Comparison of ENCODE assay signal across 15 cellular contexts in the genomic region with DNA sequence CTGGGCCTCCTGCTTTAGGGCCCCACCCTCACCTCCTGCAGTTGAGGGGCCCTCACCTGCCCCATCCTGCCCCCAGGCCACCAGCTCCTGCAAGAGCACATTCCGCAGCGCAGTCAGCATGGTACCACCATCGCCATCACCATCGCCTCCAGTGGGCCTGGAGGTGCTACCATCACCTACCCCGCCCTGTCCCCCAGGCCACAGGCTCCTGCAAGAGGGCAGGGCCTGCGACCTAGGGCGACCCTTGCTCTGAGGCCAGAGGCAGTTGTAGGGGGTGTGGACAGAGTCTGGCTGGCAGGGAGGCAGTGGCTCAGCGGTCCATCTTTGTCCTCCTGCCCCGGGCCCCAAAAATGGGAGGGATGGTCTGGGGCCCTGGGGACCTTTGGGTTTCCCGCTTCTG. TPM values are rescaled to one million over a fixed set of nuclear protein-coding genes. Genes with fewer than 3 reads are reported as not detected.
DNase-seq lines count a peak whose midpoint lies in the region; ATAC-seq, FAIRE-seq and TF ChIP-seq lines count a peak whose summit lies in the region.
"Had no signal": no experiment of that assay in that cellular context is flagged by ENCODE, and none has a peak within 500 bp of the region (broad histone marks: within the 10 kb centered on the region; RNA-seq: fewer than 3 reads in every experiment).

No MANE protein-coding gene starts in this region.

- TF ChIP-seq POLR2A in endothelial cell of umbilical vein (IDR thresholded peaks at IDR 0.05; ENCODE audit: low read depth, low read length): no peak
- TF ChIP-seq POLR2A in suprapubic skin (IDR thresholded peaks at IDR 0.05): no peak

- BruUV-seq in endothelial cell of umbilical vein (replicated peaks; lab: Mats Ljungman, UMichigan): no TSS peak

- H3K9me3 Mint-ChIP-seq in activated naive CD4-positive, alpha-beta T cell treated with anti-CD3 and anti-CD28 coated beads, Interleukin-2, amount 50 U/mL, for 24 hours: no peaks in the 10 kb centered on the region

- H3K9me3 ChIP-seq in endothelial cell of umbilical vein (replicated peaks; ENCODE audit: control insufficient read depth, insufficient read depth, low read length): no peaks in the 10 kb centered on the region
- no peaks in the 10 kb centered on the region for H3K9me3 ChIP-seq in suprapubic skin
- H3K9me3 ChIP-seq: esophagus squamous epithelium, sigmoid colon, upper lobe of left lung had no signal

- peak overlapping the region; percentile 51 for H3K4me3 Mint-ChIP-seq in activated naive CD4-positive, alpha-beta T cell treated with anti-CD3 and anti-CD28 coated beads, Interleukin-2, amount 50 U/mL, for 24 hours

- H3K27me3 Mint-ChIP-seq in activated naive CD4-positive, alpha-beta T cell treated with anti-CD3 and anti-CD28 coated beads, Interleukin-2, amount 50 U/mL, for 24 hours: no peaks in the 10 kb centered on the region

- no peaks in the 10 kb centered on the region for H3K9me1 ChIP-seq in endothelial cell of umbilical vein (replicated peaks; ENCODE audit: control insufficient read depth, extremely low read depth, insufficient read depth, low read length)

- no peaks in the 10 kb centered on the region for H4K20me1 ChIP-seq in endothelial cell of umbilical vein (replicated peaks; ENCODE audit: control insufficient read depth, extremely low read depth, insufficient read depth, low read length)

- H3K4me3 ChIP-seq in endothelial cell of umbilical vein (replicated peaks in 1 of 3; ENCODE audit: insufficient read depth in 1 of 3, low read depth in 1 of 3, low read length in 3 of 3) (no peak overlapping the region), suprapubic skin (peak overlapping the region; percentile 40)

- DNase-seq in activated naive CD4-positive, alpha-beta T cell treated with anti-CD3 and anti-CD28 coated beads, Interleukin-2, amount 50 U/mL, for 16 hours: no peak
- DNase-seq in endothelial cell of umbilical vein (ENCODE audit: low read depth, low spot score) (no peak), suprapubic skin (ENCODE audit: low spot score in 2 of 2) (no peak), foreskin keratinocyte (no peak)
- no peak for DNase-seq in activated CD4-positive, CD25-positive, alpha-beta regulatory T cell (lab: John Stamatoyannopoulos, UW)
- DNase-seq: esophagus squamous epithelium, KG1, NCI-H1105 treated with DMSO at 0.1 percent for 48 hours, NCI-H82 had no signal

- H3K27ac ChIP-seq in endothelial cell of umbilical vein (ENCODE audit: insufficient read depth, low read depth, low read length) (peak overlapping the region; percentile 45), suprapubic skin (no peak overlapping the region), foreskin keratinocyte (no peak overlapping the region)

- peaks cover 4% of the 10 kb centered on the region for H3K79me2 ChIP-seq in endothelial cell of umbilical vein (ENCODE audit: control insufficient read depth, insufficient read depth, low read length)

- dilution Hi-C loops in endothelial cell of umbilical vein (cut with MboI; ENCODE audit: extremely low pct_ligation_motif_present, low sequenced_read_pairs): no loop called here

- H3K36me3 Mint-ChIP-seq in activated naive CD4-positive, alpha-beta T cell treated with anti-CD3 and anti-CD28 coated beads, Interleukin-2, amount 50 U/mL, for 24 hours: no peaks in the 10 kb centered on the region

- H3K4me2 ChIP-seq in endothelial cell of umbilical vein (ENCODE audit: insufficient read depth, low read length): no peak overlapping the region

- ATAC-seq in foreskin keratinocyte: no peak

- FAIRE-seq in endothelial cell of umbilical vein (lab: Jason Lieb, UNC): no peak
- FAIRE-seq: A204.1, islet of Langerhans had no signal

- CTCF ChIA-PET in endothelial cell of umbilical vein (lab: Charles Lee): interaction anchor here (6.8 kb wide), 1 partner anchor 18 kb away, joined by 189 read pairs; the partner anchor contains the start of gene BGN

- TF ChIP-seq EP300 in suprapubic skin (IDR thresholded peaks at IDR 0.05): no peak

- H3K4me1 ChIP-seq in endothelial cell of umbilical vein (ENCODE audit: control insufficient read depth, extremely low read depth, insufficient read depth, low read length) (peaks cover 32% of the 10 kb centered on the region), suprapubic skin (peaks cover 48% of the 10 kb centered on the region), foreskin keratinocyte (no peaks in the 10 kb centered on the region)

- intact Hi-C loops in endothelial cell of umbilical vein (cut with micrococcal nuclease): no loop called here

- WGBS in suprapubic skin: 76% methylated on average over 5 of the region's 10 CpGs

- POLR2A ChIA-PET in endothelial cell of umbilical vein (lab: Charles Lee): interaction anchor here (1.7 kb wide), 1 partner anchor 20 kb away, joined by 7 read pairs; the partner anchor contains the start of gene BGN

- no peak overlapping the region for H2AFZ ChIP-seq in endothelial cell of umbilical vein (ENCODE audit: low read depth, low read length)

- TF ChIP-seq CTCF in endothelial cell of umbilical vein (IDR thresholded peaks at IDR 0.05; ENCODE audit: extremely low read depth in 1 of 2, insufficient read depth in 1 of 2, low read depth in 1 of 2, low read length in 2 of 2) (no peak), suprapubic skin (IDR thresholded peaks at IDR 0.05) (no peak), foreskin keratinocyte (conservative IDR thresholded peaks at IDR 0.05) (no peak)

- H3K9ac ChIP-seq in endothelial cell of umbilical vein (replicated peaks; ENCODE audit: extremely low read depth, insufficient read depth, low read length): no peak overlapping the region

- H3K27ac Mint-ChIP-seq in activated naive CD4-positive, alpha-beta T cell treated with anti-CD3 and anti-CD28 coated beads, Interleukin-2, amount 50 U/mL, for 24 hours: peak overlapping the region; percentile 62

- H3K27me3 ChIP-seq in endothelial cell of umbilical vein (ENCODE audit: control insufficient read depth in 2 of 2, insufficient read depth in 2 of 2, low read length in 2 of 2): no peaks in the 10 kb centered on the region
- no peaks in the 10 kb centered on the region for H3K27me3 ChIP-seq in suprapubic skin
- no peaks in the 10 kb centered on the region for H3K27me3 ChIP-seq in foreskin keratinocyte
- H3K27me3 ChIP-seq: esophagus squamous epithelium had no signal

- H3K4me1 Mint-ChIP-seq in activated naive CD4-positive, alpha-beta T cell treated with anti-CD3 and anti-CD28 coated beads, Interleukin-2, amount 50 U/mL, for 24 hours: peaks cover 3% of the 10 kb centered on the region

- H3K36me3 ChIP-seq in endothelial cell of umbilical vein (ENCODE audit: control insufficient read depth in 2 of 2, extremely low read depth in 1 of 2, insufficient read depth in 2 of 2, low read length in 2 of 2) (no peaks in the 10 kb centered on the region), suprapubic skin (no peaks in the 10 kb centered on the region)
- H3K36me3 ChIP-seq: esophagus squamous epithelium, sigmoid colon, upper lobe of left lung had no signal

RNA-seq across cellular contexts. Expression of gene HAUS7, which starts 3.9 kb away (rescaled TPM):
- total RNA-seq in endothelial cell of umbilical vein (30.6 and 46.4 TPM in 2 replicates), suprapubic skin (10 to 100 TPM; 16.4 to 43.4 (median 18.9) TPM), foreskin keratinocyte (31.8 and 39.0 TPM in 2 replicates)
- polyA plus RNA-seq in endothelial cell of umbilical vein (31.0 and 33.4 TPM in 2 replicates), foreskin keratinocyte (41.6 and 42.5 TPM in 2 replicates)
- polyA plus RNA-seq in endothelial cell of umbilical vein (2011; cell fraction: cytosol; rRNA removed): 28.1 and 34.5 TPM in 2 replicates
- 76.6 and 103 TPM in 2 replicates for polyA plus RNA-seq in endothelial cell of umbilical vein (2011; cell fraction: nucleus; rRNA removed)
- 23.4 and 27.4 TPM in 2 replicates for polyA plus RNA-seq in endothelial cell of umbilical vein (2012)
- polyA minus RNA-seq in endothelial cell of umbilical vein: 16.4 and 29.5 TPM in 2 replicates
- polyA minus RNA-seq in endothelial cell of umbilical vein (2011; cell fraction: cytosol; rRNA and poly(A)+ RNA removed): 34.5 TPM
- polyA minus RNA-seq in endothelial cell of umbilical vein (2011; cell fraction: nucleus; rRNA and poly(A)+ RNA removed): 10.4 and 11.6 TPM in 2 replicates

RNA-seq across cellular contexts. Expression of gene BGN, which starts 20.5 kb away (rescaled TPM):
- total RNA-seq in endothelial cell of umbilical vein (453 and 479 TPM in 2 replicates), suprapubic skin (100 to 1,000 TPM in 1 of 4 donors, 10 to 100 TPM in 3; 24.9 to 108 (median 67.3) TPM), foreskin keratinocyte (0.07 and 0.48 TPM in 2 replicates)
- polyA plus RNA-seq in endothelial cell of umbilical vein (879 and 880 TPM in 2 replicates), foreskin keratinocyte (0.10 and 0.12 TPM in 2 replicates)
- 626 and 746 TPM in 2 replicates for polyA plus RNA-seq in endothelial cell of umbilical vein (2011; cell fraction: cytosol; rRNA removed)
- polyA plus RNA-seq in endothelial cell of umbilical vein (2011; cell fraction: nucleus; rRNA removed): 244 and 299 TPM in 2 replicates
- polyA plus RNA-seq in endothelial cell of umbilical vein (2012): 316 and 701 TPM in 2 replicates
- 471 and 514 TPM in 2 replicates for polyA minus RNA-seq in endothelial cell of umbilical vein
- polyA minus RNA-seq in endothelial cell of umbilical vein (2011; cell fraction: cytosol; rRNA and poly(A)+ RNA removed): not detected
- 104 and 164 TPM in 2 replicates for polyA minus RNA-seq in endothelial cell of umbilical vein (2011; cell fraction: nucleus; rRNA and poly(A)+ RNA removed)

RNA-seq across cellular contexts. Expression of gene TREX2, which starts 28.4 kb away (rescaled TPM):
- total RNA-seq in endothelial cell of umbilical vein: 0.82 and 1.9 TPM in 2 replicates
- 0.99 and 1.9 TPM in 2 replicates for polyA plus RNA-seq in endothelial cell of umbilical vein
- 0.09 and 0.23 TPM in 2 replicates for polyA plus RNA-seq in endothelial cell of umbilical vein (2011; cell fraction: cytosol; rRNA removed)
- 3.0 TPM in 2 replicates for polyA plus RNA-seq in endothelial cell of umbilical vein (2011; cell fraction: nucleus; rRNA removed)
- 0.25 TPM in 1 of 2 replicates, not detected in the other for polyA plus RNA-seq in endothelial cell of umbilical vein (2012)
- 0.32 and 0.36 TPM in 2 replicates for polyA minus RNA-seq in endothelial cell of umbilical vein
- not detected for polyA minus RNA-seq in endothelial cell of umbilical vein (2011; cell fraction: cytosol; rRNA and poly(A)+ RNA removed)
- 0.63 and 0.96 TPM in 2 replicates for polyA minus RNA-seq in endothelial cell of umbilical vein (2011; cell fraction: nucleus; rRNA and poly(A)+ RNA removed)
- total RNA-seq in suprapubic skin: 10 to 100 TPM; 19.3 to 62.6 (median 50.7) TPM
- total RNA-seq in foreskin keratinocyte: 0.74 and 0.85 TPM in 2 replicates
- 0.57 and 0.71 TPM in 2 replicates for polyA plus RNA-seq in foreskin keratinocyte

RNA-seq across cellular contexts. Expression of gene ATP2B3, which starts 43.2 kb away (rescaled TPM):
- total RNA-seq in endothelial cell of umbilical vein (0.07 and 0.16 TPM in 2 replicates), suprapubic skin (not detected), foreskin keratinocyte (not detected in 2 replicates)
- polyA plus RNA-seq in endothelial cell of umbilical vein (0.01 and 0.02 TPM in 2 replicates), foreskin keratinocyte (not detected in 2 replicates)
- polyA plus RNA-seq in endothelial cell of umbilical vein (2011; cell fraction: cytosol; rRNA removed): 0.01 TPM in 1 of 2 replicates, not detected in the other
- 0.33 and 0.48 TPM in 2 replicates for polyA plus RNA-seq in endothelial cell of umbilical vein (2011; cell fraction: nucleus; rRNA removed)
- not detected in 2 replicates for polyA plus RNA-seq in endothelial cell of umbilical vein (2012)
- polyA minus RNA-seq in endothelial cell of umbilical vein: not detected in 2 replicates
- polyA minus RNA-seq in endothelial cell of umbilical vein (2011; cell fraction: cytosol; rRNA and poly(A)+ RNA removed): not detected
- polyA minus RNA-seq in endothelial cell of umbilical vein (2011; cell fraction: nucleus; rRNA and poly(A)+ RNA removed): 0.24 TPM in 1 of 2 replicates, not detected in the other
- total RNA-seq: esophagus squamous epithelium, mesenteric fat pad had no signal

Comparison
In these comparisons a context has a peak if more than half of its experiments do, and no peak if none do; other contexts are left out.
1. RNA of gene BGN, which starts 20.5 kb away (total RNA-seq): 453 to 479 TPM in endothelial cell of umbilical vein and 24.9 to 108 TPM in suprapubic skin; 0.07 to 0.48 TPM in foreskin keratinocyte; every median in the first group is over 10 times any median in the second.